ENCODE assay signal across 21 cellular contexts in the genomic region with DNA sequence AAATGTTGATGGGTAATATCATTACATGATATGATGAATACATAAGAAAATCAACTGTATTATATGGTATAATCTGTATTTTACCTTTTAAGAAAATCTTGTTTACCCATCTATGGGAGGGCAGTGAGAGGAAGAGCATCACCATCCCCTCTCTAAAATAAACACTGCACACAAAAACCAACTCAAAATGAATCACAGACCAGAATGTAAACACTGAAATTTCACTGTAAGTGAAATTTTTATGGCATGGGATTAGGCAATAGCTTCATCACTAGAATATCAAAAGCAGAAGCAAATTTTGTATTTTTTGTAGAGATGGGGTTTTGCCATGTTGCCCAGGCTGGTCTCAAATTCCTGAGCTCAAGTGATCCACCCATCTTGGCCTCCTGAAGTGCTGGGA. TPM values are rescaled to one million over a fixed set of nuclear protein-coding genes. Genes with fewer than 3 reads are reported as not detected.
A peak's percentile ranks its signal among the peaks of the same experiment; 100 is the strongest.
DNase-seq lines count a peak whose midpoint lies in the region; ATAC-seq and TF ChIP-seq lines count a peak whose summit lies in the region.
"Had no signal": no experiment of that assay in that cellular context is flagged by ENCODE, and none has a peak within 500 bp of the region (broad histone marks: within the 10 kb centered on the region; RNA-seq: fewer than 3 reads in every experiment).

No MANE protein-coding gene starts in this region.

- H3K27ac Mint-ChIP-seq in HFFc6 = peak overlapping the region; percentile 56; the same call in 1 of the 2 replicates
- H3K27ac Mint-ChIP-seq in CD14-positive monocyte = no peak overlapping the region
- H3K27ac Mint-ChIP-seq: activated naive CD8-positive, alpha-beta T cell treated with anti-CD3 and anti-CD28 coated beads for 36 hours; endodermal cell; immature natural killer cell; nephron; stimulated activated naive CD8-positive, alpha-beta T cell treated with anti-CD3 and anti-CD28 coated beads, Interleukin-15, Interleukin-2, amounts not matched to agents 100 ng/mL and 50 ng/mL, for 24 hours had no signal

- H3K4me3 ChIP-seq in RWPE2 (ENCODE audit: severe bottlenecking) (no peak overlapping the region), fibroblast of pulmonary artery (replicated peaks; ENCODE audit: low read depth, low read length) (no peak overlapping the region)
- H3K4me3 ChIP-seq: SJCRH30 had no signal

- no peak overlapping the region for H3K4me3 Mint-ChIP-seq in HFFc6
- H3K4me3 Mint-ChIP-seq in CD14-positive monocyte = no peak overlapping the region
- H3K4me3 Mint-ChIP-seq: activated naive CD8-positive, alpha-beta T cell treated with anti-CD3 and anti-CD28 coated beads for 36 hours; endodermal cell; immature natural killer cell; nephron; stimulated activated naive CD8-positive, alpha-beta T cell treated with anti-CD3 and anti-CD28 coated beads, Interleukin-15, Interleukin-2, amounts not matched to agents 100 ng/mL and 50 ng/mL, for 24 hours had no signal

- no peak overlapping the region for H3K27ac ChIP-seq in RWPE2 (ENCODE audit: poor library complexity, severe bottlenecking)
- H3K27ac ChIP-seq: SJCRH30 had no signal

- DNase-seq in AG08395 (ENCODE audit: low spot score) = peak; percentile 33
- peak; percentile 68 for DNase-seq in HFFc6
- no peak for DNase-seq in RWPE2 (ENCODE audit: low spot score)
- peak; percentile 37 for DNase-seq in fibroblast of pulmonary artery (ENCODE audit: low read depth)
- DNase-seq in stimulated activated CD4-positive, alpha-beta T cell treated with anti-CD3 and anti-CD28 coated beads, Interleukin-15, amount 100 ng/mL, for 24 hours = no peak
- no peak for DNase-seq in CD14-positive monocyte (ENCODE audit: low spot score)
- DNase-seq in 8988T = no peak
- DNase-seq: activated CD4-positive, alpha-beta T cell treated with anti-CD3 and anti-CD28 coated beads, Interleukin-2, amount 50 U/mL, for 1 hour; activated naive CD8-positive, alpha-beta T cell treated with anti-CD3 and anti-CD28 coated beads for 36 hours; activated T-cell treated with anti-CD3 and anti-CD28 coated beads for 4 hours; BE2C; cerebellar nuclear complex; DMS79; endodermal cell; immature natural killer cell; mammary epithelial cell; SJCRH30; T-helper 9 cell had no signal

- no peaks in the 10 kb centered on the region for H3K9me3 ChIP-seq in RWPE2 (ENCODE audit: severe bottlenecking)
- H3K9me3 ChIP-seq: BE2C, SJCRH30 had no signal

- TF ChIP-seq CTCF in HFFc6 (IDR thresholded peaks at IDR 0.05) (no peak), RWPE2 (IDR thresholded peaks at IDR 0.05; ENCODE audit: poor library complexity, severe bottlenecking) (no peak), fibroblast of pulmonary artery (IDR thresholded peaks at IDR 0.05; ENCODE audit: low read length, missing control alignments) (no peak), CD14-positive monocyte (IDR thresholded peaks at IDR 0.05) (no peak)

- intact Hi-C loops in CD14-positive monocyte (cut with micrococcal nuclease) = no loop called here

- peak; percentile 60; the same call in 2 of the 3 replicates for ATAC-seq in RWPE2 (ENCODE audit: low read depth)
- no peak for ATAC-seq in GM21367 (IDR thresholded peaks at IDR 0.05; ENCODE audit: unreplicated experiment)

- peaks cover 47% of the 10 kb centered on the region for H3K4me1 Mint-ChIP-seq in HFFc6 (ENCODE audit: low read depth)
- H3K4me1 Mint-ChIP-seq in CD14-positive monocyte = peaks cover 4% of the 10 kb centered on the region
- H3K4me1 Mint-ChIP-seq: immature natural killer cell, nephron had no signal

- H3K9me3 Mint-ChIP-seq in HFFc6 (no peaks in the 10 kb centered on the region), CD14-positive monocyte (peaks cover 0 to 2% (median 0%) of the 10 kb centered on the region in 7 donors)
- H3K9me3 Mint-ChIP-seq: activated naive CD8-positive, alpha-beta T cell treated with anti-CD3 and anti-CD28 coated beads for 36 hours; immature natural killer cell; nephron; stimulated activated naive CD8-positive, alpha-beta T cell treated with anti-CD3 and anti-CD28 coated beads, Interleukin-15, Interleukin-2, amounts not matched to agents 100 ng/mL and 50 ng/mL, for 24 hours had no signal

- H3K27me3 ChIP-seq in RWPE2 (ENCODE audit: insufficient read depth, poor library complexity, severe bottlenecking) = no peaks in the 10 kb centered on the region
- H3K27me3 ChIP-seq: BE2C, SJCRH30 had no signal

- H3K36me3 ChIP-seq in RWPE2 (ENCODE audit: low read depth) = peaks cover 17% of the 10 kb centered on the region

- H3K36me3 Mint-ChIP-seq in HFFc6 (ENCODE audit: low read depth) (peaks cover 33% of the 10 kb centered on the region), CD14-positive monocyte (peaks cover 11 to 17% of the 10 kb centered on the region in 2 donors)

- H3K27me3 Mint-ChIP-seq in HFFc6 (ENCODE audit: insufficient read depth) (no peaks in the 10 kb centered on the region; the same call in 1 of the 2 replicates), CD14-positive monocyte (ENCODE audit: low read depth in 3 of 3) (peaks cover 0 to 2% (median 0%) of the 10 kb centered on the region in 3 donors)
- H3K27me3 Mint-ChIP-seq: activated naive CD8-positive, alpha-beta T cell treated with anti-CD3 and anti-CD28 coated beads for 36 hours; stimulated activated naive CD8-positive, alpha-beta T cell treated with anti-CD3 and anti-CD28 coated beads, Interleukin-15, Interleukin-2, amounts not matched to agents 100 ng/mL and 50 ng/mL, for 24 hours had no signal

- H3K4me1 ChIP-seq in RWPE2 (ENCODE audit: insufficient read depth, poor library complexity, severe bottlenecking) = no peaks in the 10 kb centered on the region
- H3K4me1 ChIP-seq: BE2C, SJCRH30 had no signal

RNA-seq across cellular contexts. Expression of a gene that starts 26.2 kb away (rescaled TPM):
- 10 to 100 TPM; 23.4 to 28.1 (median 24.6) TPM for total RNA-seq in HFFc6 (2021; fragmentation: NEBNext Ultra II Directional; extraction: Animal tissue kit (Norgen Biotek cat#: 25700))
- 1 to 10 TPM; 1.3 to 1.4 TPM for polyA plus RNA-seq in CD14-positive monocyte

RNA-seq across cellular contexts. Expression of a gene that starts 26.7 kb away (rescaled TPM):
- total RNA-seq in HFFc6 (2021; fragmentation: NEBNext Ultra II Directional; extraction: Animal tissue kit (Norgen Biotek cat#: 25700)) = 100 to 1,000 TPM in 5 of 6 experiments, 10 to 100 TPM in 1; 58.2 to 116 (median 106) TPM
- polyA plus RNA-seq in CD14-positive monocyte = 10 to 100 TPM in 1 of 2 donors, 1 to 10 TPM in 1; 6.8 to 17.2 TPM

Comparison
In these comparisons a context has a peak if more than half of its experiments do, and no peak if none do; other contexts are left out.
1. DNase-seq: peak in AG08395 (single experiment), HFFc6 (single experiment) and fibroblast of pulmonary artery (single experiment); none in RWPE2 (single experiment), stimulated activated CD4-positive, alpha-beta T cell treated with anti-CD3 and anti-CD28 coated beads, Interleukin-15, amount 100 ng/mL, for 24 hours (single experiment), CD14-positive monocyte (single experiment) and 8988T (single experiment).